ENCODE assay signal across 8 cellular contexts in the genomic region with DNA sequence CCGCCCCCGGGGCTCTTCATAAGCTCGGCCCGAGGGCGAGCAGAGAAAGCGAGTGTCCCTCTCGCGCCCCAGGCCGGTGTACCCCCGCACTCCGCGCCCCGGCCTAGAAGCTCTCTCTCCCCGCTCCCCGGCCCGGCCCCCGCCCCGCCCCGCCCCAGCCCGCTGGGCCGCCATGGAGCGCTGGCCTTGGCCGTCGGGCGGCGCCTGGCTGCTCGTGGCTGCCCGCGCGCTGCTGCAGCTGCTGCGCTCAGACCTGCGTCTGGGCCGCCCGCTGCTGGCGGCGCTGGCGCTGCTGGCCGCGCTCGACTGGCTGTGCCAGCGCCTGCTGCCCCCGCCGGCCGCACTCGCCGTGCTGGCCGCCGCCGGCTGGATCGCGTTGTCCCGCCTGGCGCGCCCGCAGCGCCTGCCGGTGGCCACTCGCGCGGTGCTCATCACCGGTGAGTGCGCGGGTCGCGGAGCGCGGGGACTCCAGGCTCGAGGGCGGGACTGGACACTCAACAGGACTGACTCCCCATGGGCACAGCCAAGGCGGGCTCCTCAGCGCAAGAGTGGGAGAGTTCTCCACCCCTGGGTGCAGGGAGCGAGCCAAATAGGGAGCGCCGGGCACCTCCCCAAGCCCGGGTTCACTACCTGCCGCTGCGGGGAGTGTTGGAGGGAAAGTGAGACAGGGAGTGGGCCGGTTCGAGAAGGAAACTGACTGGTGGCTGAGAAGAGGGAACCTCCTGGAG. TPM values are rescaled to one million over a fixed set of nuclear protein-coding genes. Genes with fewer than 3 reads are reported as not detected.
DNase-seq lines count a peak whose midpoint lies in the region; ATAC-seq and TF ChIP-seq lines count a peak whose summit lies in the region.

A gene (plus strand): TSS at position 45 of the 728 bp plus-strand sequence. CDS start 128 bp downstream, at position 173.

- TF ChIP-seq CTCF in Calu3 (IDR thresholded peaks at IDR 0.05; ENCODE audit: unreplicated experiment) (peak; percentile 11), epithelial cell of esophagus (IDR thresholded peaks at IDR 0.05; ENCODE audit: insufficient read depth, low read depth, low read length, missing control alignments) (no peak), mucosa of descending colon (IDR thresholded peaks at IDR 0.05) (no peak), transverse colon (IDR thresholded peaks at IDR 0.05) (no peak)

- peaks cover 24% of the 10 kb centered on the region for H3K27me3 Mint-ChIP-seq in Calu3 (ENCODE audit: unreplicated experiment)
- peaks cover 23% of the 10 kb centered on the region for H3K27me3 Mint-ChIP-seq in IgD-negative memory B cell

- H3K36me3 Mint-ChIP-seq in Calu3 (ENCODE audit: insufficient read depth, unreplicated experiment) (peaks cover 21% of the 10 kb centered on the region), IgD-negative memory B cell (no peaks in the 10 kb centered on the region)

- H3K4me1 Mint-ChIP-seq in Calu3 (ENCODE audit: low read depth, unreplicated experiment), result peaks cover 29% of the 10 kb centered on the region
- H3K4me1 Mint-ChIP-seq in IgD-negative memory B cell, result peaks cover 0 to 19% (median 14%) of the 10 kb centered on the region in 3 donors

- BruUV-seq in Calu3 (replicated peaks; lab: Mats Ljungman, UMichigan), result no TSS peak

- peak within 1 kb of the TSS; percentile 84 for H3K27ac Mint-ChIP-seq in Calu3 (ENCODE audit: unreplicated experiment)
- peak within 1 kb of the TSS in 1 of 3 donors; percentile 27 for H3K27ac Mint-ChIP-seq in IgD-negative memory B cell

- H3K9me3 ChIP-seq in mucosa of descending colon, result no peaks in the 10 kb centered on the region
- no peaks in the 10 kb centered on the region for H3K9me3 ChIP-seq in transverse colon

- H3K4me3 ChIP-seq in epithelial cell of esophagus (ENCODE audit: low read length), result peak within 1 kb of the TSS; percentile 39
- H3K4me3 ChIP-seq in mucosa of descending colon, result peak within 1 kb of the TSS; percentile 63
- peak within 1 kb of the TSS; percentile 41 to 57 (median 52) for H3K4me3 ChIP-seq in transverse colon

- peak within 1 kb of the TSS; percentile 88 to 94 (median 90) for H3K27ac ChIP-seq in transverse colon

- H3K4me1 ChIP-seq in mucosa of descending colon (ENCODE audit: low read depth), result peaks cover 15% of the 10 kb centered on the region
- peaks cover 14 to 38% (median 28%) of the 10 kb centered on the region in 4 donors for H3K4me1 ChIP-seq in transverse colon

- peak within 1 kb of the TSS; percentile 96 for H3K4me3 Mint-ChIP-seq in Calu3 (ENCODE audit: low read depth, unreplicated experiment)
- peak within 1 kb of the TSS; percentile 62 to 82 (median 78) for H3K4me3 Mint-ChIP-seq in IgD-negative memory B cell

- WGBS in transverse colon (ENCODE audit: low coverage in 1 of 2), 2 donors, result 1% methylated on average over 53 of the region's 79 CpGs; no CpG with 5 or more reads in 1 of the 2 donors

- H3K36me3 ChIP-seq in mucosa of descending colon (ENCODE audit: low read depth) (no peaks in the 10 kb centered on the region), transverse colon (no peaks in the 10 kb centered on the region)

- H3K9me3 Mint-ChIP-seq in Calu3 (ENCODE audit: low read depth, unreplicated experiment), result no peaks in the 10 kb centered on the region
- H3K9me3 Mint-ChIP-seq in IgD-negative memory B cell, result no peaks in the 10 kb centered on the region

- in situ Hi-C loops in transverse colon (cut with MboI; ENCODE audit: low pct_ligation_motif_present in 1 of 4, low pct_unique_long_range_greater_than_20kb in 1 of 4, low sequenced_read_pairs in 3 of 4), result no loop called here

- intact Hi-C loops in Calu3 (cut with micrococcal nuclease; ENCODE audit: unreplicated experiment), result no loop called here
- intact Hi-C loops in mucosa of descending colon (cut with DNase I, micrococcal nuclease), result no loop called here
- intact Hi-C loops in transverse colon (cut with DNase I; ENCODE audit: low total_unique reads), result no loop called here

- H3K27me3 ChIP-seq in transverse colon, result no peaks in the 10 kb centered on the region

- peak; percentile 28 to 44 for ATAC-seq in activated CD4-positive, CD25-positive, alpha-beta regulatory T cell treated with anti-CD3 and anti-CD28 coated beads, Interleukin-2, amount 50 U/mL, for 24 hours
- ATAC-seq in mucosa of descending colon (peak; percentile 67), HG02798 (IDR thresholded peaks at IDR 0.05; ENCODE audit: poor library complexity, unreplicated experiment) (no peak), HG03097 (IDR thresholded peaks at IDR 0.05; ENCODE audit: low FRiP score, unreplicated experiment) (no peak)

- DNase-seq in Calu3, result peak; percentile 79
- DNase-seq in epithelial cell of esophagus (ENCODE audit: low read depth), result peak; percentile 65
- peak in 2 of 3 donors; percentile 74 to 88 for DNase-seq in mucosa of descending colon
- DNase-seq in transverse colon, result no peak

- peak; percentile 63 for TF ChIP-seq POLR2A in transverse colon (IDR thresholded peaks at IDR 0.05)

- CTCF ChIA-PET in Calu3 (lab: Charles Lee), result interaction anchor here (0.5 to 1.9 kb wide), 18 partner anchors 10 to 1021 kb away, joined by 3 to 13 read pairs (median 4); a partner anchor contains a TSS

- no peak for TF ChIP-seq EP300 in transverse colon (IDR thresholded peaks at IDR 0.05; ENCODE audit: low read depth)

RNA-seq across cellular contexts. Expression of the gene that starts here (rescaled TPM):
- 10.2 and 10.8 TPM in 2 replicates for total RNA-seq in Calu3 (2022)
- not detected for polyA plus RNA-seq in IgD-negative memory B cell
- 100 to 1,000 TPM; 322 to 765 (median 646) TPM for total RNA-seq in mucosa of descending colon
- total RNA-seq in transverse colon, result 1,000 to 10,000 TPM in 1 of 4 donors, 100 to 1,000 TPM in 3; 667 to 1,081 (median 790) TPM

Comparison
In these comparisons a context has a peak if more than half of its experiments do, and no peak if none do; other contexts are left out.
1. RNA of the gene that starts here (total RNA-seq): 667 to 1,081 TPM in transverse colon and 322 to 765 TPM in mucosa of descending colon; 10.2 to 10.8 TPM in Calu3; every median in the first group is over 10 times any median in the second.
2. ATAC-seq: peak in activated CD4-positive, CD25-positive, alpha-beta regulatory T cell treated with anti-CD3 and anti-CD28 coated beads, Interleukin-2, amount 50 U/mL, for 24 hours (2 of 2) and mucosa of descending colon (single experiment); none in HG02798 (single experiment) and HG03097 (single experiment).
3. Peak in every context shown above with its lines, with median percentiles within 50 percentile points of each other: H3K4me3 ChIP-seq.